20 cellular contexts compared by ENCODE assay signal in the genomic region with DNA sequence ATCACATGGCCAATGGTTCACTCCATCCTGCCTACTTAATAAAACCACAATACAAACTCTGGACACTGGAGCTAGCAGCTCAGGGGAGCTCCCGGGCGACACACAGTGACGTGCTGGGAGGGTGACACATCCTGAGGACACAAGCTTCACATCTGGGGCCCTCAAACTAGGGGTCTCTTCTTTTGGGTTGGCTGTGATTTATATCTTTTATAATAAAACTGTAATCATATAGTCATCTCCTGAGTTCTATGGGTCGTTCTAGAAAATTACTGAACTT. TPM values are rescaled to one million over a fixed set of nuclear protein-coding genes. Genes with fewer than 3 reads are reported as not detected.
DNase-seq lines count a peak whose midpoint lies in the region; ATAC-seq, FAIRE-seq and TF ChIP-seq lines count a peak whose summit lies in the region.
"Had no signal": no experiment of that assay in that cellular context is flagged by ENCODE, and none has a peak within 500 bp of the region (broad histone marks: within the 10 kb centered on the region; RNA-seq: fewer than 3 reads in every experiment).

No MANE protein-coding gene starts in this region.

- no peak for FAIRE-seq in kidney (lab: Jason Lieb, UNC)
- FAIRE-seq: A549, D721Med, GM12878, GM12892, GM18507 had no signal

- peak; percentile 63 for DNase-seq in cardiac septum (ENCODE audit: low spot score)
- DNase-seq in left ventricle myocardium inferior, result no peak
- DNase-seq in kidney, result peak; percentile 27
- DNase-seq in osteoblast (ENCODE audit: insufficient read length, low spot score, missing footprints), result peak; percentile 76
- DNase-seq: AML-193; Caco-2; Calu3; CD4-positive, alpha-beta T cell; CD8-positive, alpha-beta T cell; DMS79 treated with DMSO at 0.1 percent for 48 hours; GDM1 had no signal

- no peaks in the 10 kb centered on the region for H4K20me1 ChIP-seq in osteoblast (ENCODE audit: insufficient read depth, low read length)
- H4K20me1 ChIP-seq: BLaER1 treated with 17β-estradiol and CSF1 and Interleukin-3, amounts not matched to agents 10 nM and 100 nM had no signal

- H3K27ac ChIP-seq in left ventricle myocardium inferior (replicated peaks) (no peak overlapping the region), kidney (ENCODE audit: low read depth in 2 of 2, low read length in 2 of 2) (no peak overlapping the region), osteoblast (ENCODE audit: low read depth, low read length) (no peak overlapping the region)
- H3K27ac ChIP-seq: 22Rv1; A549; BLaER1 treated with 17β-estradiol and CSF1 and Interleukin-3, amounts not matched to agents 10 nM and 100 nM; C4-2B had no signal

- H3K27me3 ChIP-seq in left ventricle myocardium inferior (ENCODE audit: low read depth) (peaks cover 13% of the 10 kb centered on the region), osteoblast (ENCODE audit: insufficient read depth, low read length) (no peaks in the 10 kb centered on the region)
- H3K27me3 ChIP-seq: BLaER1 treated with 17β-estradiol and CSF1 and Interleukin-3, amounts not matched to agents 10 nM and 100 nM had no signal

- H3K79me2 ChIP-seq in osteoblast (ENCODE audit: insufficient read depth, low read length), result no peaks in the 10 kb centered on the region

- no peak overlapping the region for H3K9ac ChIP-seq in kidney (ENCODE audit: low read length in 2 of 2)
- H3K9ac ChIP-seq: BLaER1 treated with 17β-estradiol and CSF1 and Interleukin-3, amounts not matched to agents 10 nM and 100 nM had no signal

- no peaks in the 10 kb centered on the region for H3K4me1 ChIP-seq in left ventricle myocardium inferior
- H3K4me1 ChIP-seq in kidney (ENCODE audit: control insufficient read depth in 1 of 2, insufficient read depth in 1 of 2, low read depth in 1 of 2, low read length in 2 of 2), result no peaks in the 10 kb centered on the region
- H3K4me1 ChIP-seq in osteoblast (ENCODE audit: insufficient read depth, low read length), result no peaks in the 10 kb centered on the region
- H3K4me1 ChIP-seq: A549; BLaER1 treated with 17β-estradiol and CSF1 and Interleukin-3, amounts not matched to agents 10 nM and 100 nM; Caco-2 had no signal

- TF ChIP-seq CTCF in left ventricle myocardium inferior (IDR thresholded peaks at IDR 0.05; ENCODE audit: borderline replicate concordance), result no peak
- no peak for TF ChIP-seq CTCF in kidney (IDR thresholded peaks at IDR 0.05; ENCODE audit: borderline replicate concordance, extremely low read depth, insufficient read depth)
- no peak for TF ChIP-seq CTCF in osteoblast (IDR thresholded peaks at IDR 0.05; ENCODE audit: extremely low read depth, low read depth, low read length)

- no peak overlapping the region for H2AFZ ChIP-seq in osteoblast (ENCODE audit: low read length)

- H3K36me3 ChIP-seq in left ventricle myocardium inferior (no peaks in the 10 kb centered on the region), kidney (ENCODE audit: control insufficient read depth in 1 of 2, insufficient read depth in 2 of 2, low read length in 2 of 2) (no peaks in the 10 kb centered on the region), osteoblast (ENCODE audit: insufficient read depth, low read length) (peaks cover 57% of the 10 kb centered on the region)
- H3K36me3 ChIP-seq: BLaER1 treated with 17β-estradiol and CSF1 and Interleukin-3, amounts not matched to agents 10 nM and 100 nM had no signal

- no peak overlapping the region for H3K4me2 ChIP-seq in osteoblast (ENCODE audit: insufficient read depth, low read length)
- H3K4me2 ChIP-seq: A549; BLaER1 treated with 17β-estradiol and CSF1 and Interleukin-3, amounts not matched to agents 10 nM and 100 nM had no signal

- intact Hi-C loops in cardiac septum (cut with DNase I), result no loop called here
- intact Hi-C loops in left ventricle myocardium inferior (cut with micrococcal nuclease), result no loop called here
- intact Hi-C loops in kidney (cut with DNase I), result no loop called here

- H3K4me3 ChIP-seq in left ventricle myocardium inferior, result no peak overlapping the region
- H3K4me3 ChIP-seq in kidney (ENCODE audit: low read length in 2 of 2), result no peak overlapping the region
- H3K4me3 ChIP-seq in osteoblast (ENCODE audit: insufficient read depth, low read length), result no peak overlapping the region
- H3K4me3 ChIP-seq: A549; BLaER1 treated with 17β-estradiol and CSF1 and Interleukin-3, amounts not matched to agents 10 nM and 100 nM; GM12878 had no signal

- H3K9me3 ChIP-seq in left ventricle myocardium inferior (replicated peaks), result no peaks in the 10 kb centered on the region
- H3K9me3 ChIP-seq in kidney (ENCODE audit: control insufficient read depth in 1 of 2, low read length in 2 of 2), result no peaks in the 10 kb centered on the region
- no peaks in the 10 kb centered on the region for H3K9me3 ChIP-seq in osteoblast (ENCODE audit: low read depth, low read length)
- H3K9me3 ChIP-seq: A549; BLaER1 treated with 17β-estradiol and CSF1 and Interleukin-3, amounts not matched to agents 10 nM and 100 nM; Caco-2 had no signal

- no peak for ATAC-seq in HG02763 (IDR thresholded peaks at IDR 0.05; ENCODE audit: unreplicated experiment)
- ATAC-seq: A549; CD8-positive, alpha-beta T cell; GM12878 had no signal

RNA-seq across cellular contexts. Expression of gene MAPK9, which starts 12.1 kb away (rescaled TPM):
- 37.5 TPM for total RNA-seq in cardiac septum
- total RNA-seq in left ventricle myocardium inferior, result 40.9 TPM
- total RNA-seq in kidney, result 30.9 TPM
- polyA plus RNA-seq in kidney (ENCODE audit: insufficient read depth, low read depth, low replicate concordance), result 17.3 TPM
- 31.8 and 36.8 TPM in 2 replicates for total RNA-seq in osteoblast

RNA-seq across cellular contexts. Expression of gene GFPT2, which starts 49.2 kb away (rescaled TPM):
- total RNA-seq in cardiac septum (12.9 TPM), left ventricle myocardium inferior (8.4 TPM), kidney (15.9 TPM), osteoblast (30.4 and 39.5 TPM in 2 replicates)
- polyA plus RNA-seq in kidney (ENCODE audit: insufficient read depth, low read depth, low replicate concordance), result 2.7 TPM
- total RNA-seq: Calu3 had no signal
